Comparison of ENCODE assay signal across 8 cellular contexts in genomic region chr4:5890063-5890727, GRCh38. TPM values are rescaled to one million over a fixed set of nuclear protein-coding genes. Genes with fewer than 3 reads are reported as not detected.
A peak's percentile ranks its signal among the peaks of the same experiment; 100 is the strongest.
DNase-seq lines count a peak whose midpoint lies in the region; ATAC-seq, FAIRE-seq and TF ChIP-seq lines count a peak whose summit lies in the region.

No MANE protein-coding gene starts in this region.

- peaks cover 0 to 51% (median 12%) of the 10 kb centered on the region in 4 donors for H3K4me1 ChIP-seq in tibial nerve
- H3K4me1 ChIP-seq in small intestine (ENCODE audit: control insufficient read depth in 2 of 2, insufficient read depth in 1 of 2, low read depth in 1 of 2, low read length in 1 of 2): no peaks in the 10 kb centered on the region

- H3K27me3 Mint-ChIP-seq in neural crest cell (ENCODE audit: low read depth): peaks cover 48% of the 10 kb centered on the region

- 1 to 2% methylated on average over 24 to 38 of the region's 41 CpGs for WGBS in tibial nerve, 2 donors
- 4 to 8% (median 6%) methylated on average over 40 to 41 of the region's 41 CpGs for WGBS in small intestine, 3 donors

- DNase-seq in DMS53 treated with DMSO at 0.1 percent for 48 hours (lab: John Stamatoyannopoulos, UW; ENCODE audit: unreplicated experiment): peak; percentile 94
- DNase-seq in NCI-H2081 treated with DMSO at 0.1 percent for 48 hours (lab: John Stamatoyannopoulos, UW): peak; percentile 88
- DNase-seq in cerebellar cortex (ENCODE audit: low spot score): peak; percentile 90
- peak; percentile 79 for DNase-seq in neural crest cell (ENCODE audit: low read depth, low spot score)
- no peak for DNase-seq in tibial nerve (ENCODE audit: low spot score in 2 of 2)
- no peak for DNase-seq in small intestine

- peak overlapping the region in 1 of 4 donors; percentile 19 for H3K4me3 ChIP-seq in tibial nerve
- no peak overlapping the region for H3K4me3 ChIP-seq in small intestine (ENCODE audit: low read depth in 1 of 2, low read length in 2 of 2)

- TF ChIP-seq POLR2A in tibial nerve (IDR thresholded peaks at IDR 0.05): no peak

- no peak for FAIRE-seq in small intestine (lab: Jason Lieb, UNC)

- TF ChIP-seq CTCF in neural crest cell (conservative IDR thresholded peaks at IDR 0.05) (no peak), tibial nerve (IDR thresholded peaks at IDR 0.05) (no peak)

- peaks cover 0 to 91% of the 10 kb centered on the region in 2 donors for H3K27me3 ChIP-seq in tibial nerve
- peaks cover 32 to 54% of the 10 kb centered on the region in 2 donors for H3K27me3 ChIP-seq in small intestine (ENCODE audit: control insufficient read depth in 2 of 2, insufficient read depth in 2 of 2, low read length in 2 of 2)

- H3K36me3 ChIP-seq in tibial nerve: no peaks in the 10 kb centered on the region
- no peaks in the 10 kb centered on the region for H3K36me3 ChIP-seq in small intestine (ENCODE audit: control insufficient read depth in 2 of 2, insufficient read depth in 2 of 2, low read length in 2 of 2)

- H3K9me3 Mint-ChIP-seq in neural crest cell: no peaks in the 10 kb centered on the region

- H3K4me3 Mint-ChIP-seq in neural crest cell: peak overlapping the region; percentile 92

- ATAC-seq in GM19324 (IDR thresholded peaks at IDR 0.05; ENCODE audit: low FRiP score, unreplicated experiment) (no peak), HG03442 (IDR thresholded peaks at IDR 0.05; ENCODE audit: unreplicated experiment) (no peak)

- no peak overlapping the region for H3K27ac ChIP-seq in tibial nerve
- no peak overlapping the region for H3K27ac ChIP-seq in small intestine (ENCODE audit: low read depth in 1 of 2, low read length in 1 of 2)

- peak overlapping the region; percentile 89 for H3K27ac Mint-ChIP-seq in neural crest cell (ENCODE audit: unreplicated experiment)

- H3K36me3 Mint-ChIP-seq in neural crest cell (ENCODE audit: low read depth): no peaks in the 10 kb centered on the region

- peaks cover 59% of the 10 kb centered on the region for H3K4me1 Mint-ChIP-seq in neural crest cell

- no peak for TF ChIP-seq EP300 in tibial nerve (IDR thresholded peaks at IDR 0.05)

- H3K9me3 ChIP-seq in tibial nerve (no peaks in the 10 kb centered on the region), small intestine (ENCODE audit: control insufficient read depth, low read depth) (no peaks in the 10 kb centered on the region)

RNA-seq across cellular contexts. Expression of gene CRMP1, which starts 2.7 kb away (rescaled TPM):
- total RNA-seq in neural crest cell (245 and 251 TPM in 2 replicates), tibial nerve (under 1 TPM in 3 of 4 donors, not detected in 1; 0.21 to 0.59 (median 0.30) TPM)
- polyA plus RNA-seq in small intestine: 1 to 10 TPM in 2 of 3 donors, under 1 TPM in 1; 0.22 to 5.9 (median 1.9) TPM

Comparison
In these comparisons a context has a peak if more than half of its experiments do, and no peak if none do; other contexts are left out.
1. DNase-seq: peak in DMS53 treated with DMSO at 0.1 percent for 48 hours (single experiment), NCI-H2081 treated with DMSO at 0.1 percent for 48 hours (single experiment), cerebellar cortex (single experiment) and neural crest cell (single experiment); none in tibial nerve (0 of 2) and small intestine (single experiment).
2. RNA of gene CRMP1, which starts 2.7 kb away (total RNA-seq): 245 to 251 TPM in neural crest cell; 0.21 to 0.59 TPM in tibial nerve; every median in the first group is over 100 times any median in the second.